In genomic region chr5:27727254-27727653, GRCh38 we compare ENCODE assay signal across 28 cellular contexts.
"Had no signal": no experiment of that assay in that cellular context is flagged by ENCODE, and none has a peak within 500 bp of the region (broad histone marks: within the 10 kb centered on the region; RNA-seq: fewer than 3 reads in every experiment).

No MANE protein-coding gene starts in this region.

- H3K27me3 ChIP-seq: Peyer's patch, SJCRH30 had no signal

- H3K9me3 ChIP-seq: Peyer's patch, SJCRH30, SK-N-SH had no signal

- H3K4me2 ChIP-seq: KMS-11, SK-N-SH had no signal

- H3K4me1 Mint-ChIP-seq: activated CD4-positive, alpha-beta T cell treated with anti-CD3 and anti-CD28 coated beads, Interleukin-2, amount 10 ng/mL, durations not matched to agents 7 days and 5 days; brain; central memory CD8-positive, alpha-beta T cell had no signal

- DNase-seq: activated CD4-positive, alpha-beta memory T cell treated with anti-CD3 and anti-CD28 coated beads for 36 hours; activated CD4-positive, alpha-beta T cell treated with anti-CD3 and anti-CD28 coated beads, Interleukin-2, amount 10 ng/mL, durations not matched to agents 7 days and 5 days; activated CD4-positive, CD25-positive, alpha-beta regulatory T cell; activated CD8-positive, alpha-beta memory T cell treated with anti-CD3 and anti-CD28 coated beads for 24 hours; activated effector memory CD4-positive, alpha-beta T cell treated with anti-CD3 and anti-CD28 coated beads, Interleukin-2, amount 50 U/mL, for 16 hours; activated naive CD4-positive, alpha-beta T cell treated with Interleukin-2 at 50 U/mL for 16 hours; activated T-cell treated with anti-CD3 and anti-CD28 coated beads, Interleukin-2, amount 50 U/mL, for 4 hours; amygdala; NCI-H1092; NCI-H1417 treated with DMSO at 0.1 percent for 48 hours; NCI-H1694; NCI-H2029; NCI-H2107; NCI-H2171 treated with DMSO at 0.1 percent for 48 hours; NCI-H345; NCI-H510A treated with DMSO at 0.1 percent for 48 hours; NCI-H69; NK-92 treated with Interleukin-12 subunit alpha and Interleukin-12 subunit beta, amount 100 ng/mL, for 24 hours; Peyer's patch; Right ventricle myocardium superior; SJCRH30; SK-N-SH; SW 1271 had no signal

- H3K4me3 Mint-ChIP-seq: activated CD4-positive, alpha-beta memory T cell treated with anti-CD3 and anti-CD28 coated beads for 36 hours; activated CD4-positive, alpha-beta T cell treated with anti-CD3 and anti-CD28 coated beads, Interleukin-2, amount 10 ng/mL, durations not matched to agents 7 days and 5 days; activated naive CD8-positive, alpha-beta T cell; activated T-cell treated with anti-CD3 and anti-CD28 coated beads, Interleukin-2, amount 50 U/mL, for 4 hours; brain; central memory CD8-positive, alpha-beta T cell had no signal

- H3K36me3 ChIP-seq: Peyer's patch, SJCRH30 had no signal

- H3K4me1 ChIP-seq: Peyer's patch, SJCRH30 had no signal

- H3K27me3 Mint-ChIP-seq: activated CD4-positive, alpha-beta memory T cell treated with anti-CD3 and anti-CD28 coated beads for 36 hours; activated CD4-positive, alpha-beta T cell treated with anti-CD3 and anti-CD28 coated beads, Interleukin-2, amount 10 ng/mL, durations not matched to agents 7 days and 5 days; activated naive CD8-positive, alpha-beta T cell; brain; central memory CD8-positive, alpha-beta T cell had no signal

- H3K4me3 ChIP-seq: Peyer's patch, SJCRH30 had no signal

- H3K9me3 Mint-ChIP-seq: activated T-cell treated with anti-CD3 and anti-CD28 coated beads, Interleukin-2, amount 50 U/mL, for 4 hours had no signal

- H3K27ac Mint-ChIP-seq: activated CD4-positive, alpha-beta memory T cell treated with anti-CD3 and anti-CD28 coated beads for 36 hours; activated CD4-positive, alpha-beta T cell treated with anti-CD3 and anti-CD28 coated beads, Interleukin-2, amount 10 ng/mL, durations not matched to agents 7 days and 5 days; activated naive CD8-positive, alpha-beta T cell; brain had no signal

- H3K9ac ChIP-seq: KMS-11, SK-N-SH had no signal

- H3K27ac ChIP-seq: KMS-11, Peyer's patch, RWPE1, SJCRH30 had no signal

- H3K9me2 ChIP-seq: SK-N-SH had no signal

- H3K36me3 Mint-ChIP-seq: activated CD4-positive, alpha-beta memory T cell treated with anti-CD3 and anti-CD28 coated beads for 36 hours; activated naive CD8-positive, alpha-beta T cell; brain had no signal

- ATAC-seq: activated T-cell treated with anti-CD3 and anti-CD28 coated beads, Interleukin-2, amount 50 U/mL, for 4 hours had no signal
